ENCODE assay signal across 30 cellular contexts in genomic region chr1:147725685-147726084, GRCh38. TPM values are rescaled to one million over a fixed set of nuclear protein-coding genes. Genes with fewer than 3 reads are reported as not detected.
"Had no signal": no experiment of that assay in that cellular context is flagged by ENCODE, and none has a peak within 500 bp of the region (broad histone marks: within the 10 kb centered on the region; RNA-seq: fewer than 3 reads in every experiment).

No MANE protein-coding gene starts in this region.

- H2AFZ ChIP-seq: parathyroid adenoma had no signal

- H3K79me2 ChIP-seq: parathyroid adenoma had no signal

- H3K36me3 Mint-ChIP-seq: naive thymus-derived CD4-positive, alpha-beta T cell; natural killer cell; stimulated activated effector memory CD8-positive, alpha-beta T cell treated with anti-CD3 and anti-CD28 coated beads, Interleukin-12 subunit alpha, Interleukin-12 subunit beta, amount 100 ng/mL, for 72 hours; stimulated activated naive B cell treated with anti-CD40 and anti-IgM and Interleukin-4, amounts not matched to agents 10 μg/mL and 1 μg/mL and 100 μg/mL, for 72 hours; type B pancreatic cell had no signal

- H3K4me3 ChIP-seq: ovary, psoas muscle, right lobe of liver, sigmoid colon, stomach, thoracic aorta, tibial artery, transverse colon, upper lobe of right lung, uterus had no signal

- H3K9me3 Mint-ChIP-seq: natural killer cell; neural crest cell; stimulated activated effector memory CD8-positive, alpha-beta T cell treated with anti-CD3 and anti-CD28 coated beads, Interleukin-12 subunit alpha, Interleukin-12 subunit beta, amount 100 ng/mL, for 72 hours; stimulated activated naive B cell treated with anti-CD40 and anti-IgM and Interleukin-4, amounts not matched to agents 10 μg/mL and 1 μg/mL and 100 μg/mL, for 72 hours; stimulated activated naive CD8-positive, alpha-beta T cell treated with anti-CD3 and anti-CD28 coated beads, Interleukin-15, Interleukin-2, amounts not matched to agents 100 ng/mL and 50 ng/mL, for 24 hours; type B pancreatic cell had no signal

- H3K4me1 ChIP-seq: parathyroid adenoma, psoas muscle, right lobe of liver, sigmoid colon, stomach, tibial artery, upper lobe of right lung, uterus had no signal

- H3K4me1 Mint-ChIP-seq: natural killer cell; stimulated activated naive B cell treated with anti-CD40 and anti-IgM and Interleukin-4, amounts not matched to agents 10 μg/mL and 1 μg/mL and 100 μg/mL, for 72 hours had no signal

- H3K27ac ChIP-seq: ovary, parathyroid adenoma, psoas muscle, right lobe of liver, sigmoid colon, stomach, thoracic aorta, tibial artery, transverse colon, upper lobe of right lung, uterus had no signal

- H3K9me3 ChIP-seq: ovary, psoas muscle, right lobe of liver, sigmoid colon, stomach, thoracic aorta, tibial artery, transverse colon, upper lobe of right lung, uterus had no signal

- ATAC-seq: naive thymus-derived CD4-positive, alpha-beta T cell; natural killer cell; psoas muscle; right cardiac atrium; right lobe of liver; stimulated activated effector memory CD8-positive, alpha-beta T cell treated with anti-CD3 and anti-CD28 coated beads, Interleukin-12 subunit alpha, Interleukin-12 subunit beta, amount 100 ng/mL, for 72 hours; stimulated activated naive B cell treated with anti-CD40 and anti-IgM and Interleukin-4, amounts not matched to agents 10 μg/mL and 1 μg/mL and 100 μg/mL, for 72 hours; upper lobe of right lung had no signal

- DNase-seq: naive thymus-derived CD4-positive, alpha-beta T cell; natural killer cell; occipital lobe; ovary; posterior cingulate gyrus; psoas muscle; right cardiac atrium; right lobe of liver; sigmoid colon; small intestine; stimulated activated CD4-positive, alpha-beta T cell treated with anti-CD3 and anti-CD28 coated beads, Interleukin-15, amount 100 ng/mL, for 24 hours; stimulated activated CD4-positive, alpha-beta T cell treated with anti-CD3 and anti-CD28 coated beads, Interleukin-2, amount 100 ng/mL, for 24 hours; stimulated activated CD4-positive, alpha-beta T cell treated with anti-CD3 and anti-CD28 coated beads, Interleukin-2, amount 100 ng/mL, for 48 hours; stimulated activated CD4-positive, alpha-beta T cell treated with anti-CD3 and anti-CD28 coated beads, Interleukin-4, amount 100 ng/mL, for 24 hours; stimulated activated naive B cell treated with anti-CD40 and anti-IgM and Interleukin-4, amounts not matched to agents 10 μg/mL and 1 μg/mL and 100 μg/mL, for 72 hours; stimulated activated naive CD4-positive, alpha-beta T cell treated with Interleukin-2 at 50 U/mL for 16 hours; stomach; tibial artery; transverse colon; upper lobe of right lung; uterus had no signal

- H3K36me3 ChIP-seq: ovary, right lobe of liver, sigmoid colon, stomach, thoracic aorta, tibial artery, transverse colon, upper lobe of right lung, uterus had no signal

- H3K27me3 ChIP-seq: ovary, right lobe of liver, sigmoid colon, tibial artery, uterus had no signal

- H3K4me3 Mint-ChIP-seq: naive thymus-derived CD4-positive, alpha-beta T cell; natural killer cell; nephron; neural crest cell; stimulated activated effector memory CD8-positive, alpha-beta T cell treated with anti-CD3 and anti-CD28 coated beads, Interleukin-12 subunit alpha, Interleukin-12 subunit beta, amount 100 ng/mL, for 72 hours; stimulated activated naive B cell treated with anti-CD40 and anti-IgM and Interleukin-4, amounts not matched to agents 10 μg/mL and 1 μg/mL and 100 μg/mL, for 72 hours; stimulated activated naive CD8-positive, alpha-beta T cell treated with anti-CD3 and anti-CD28 coated beads, Interleukin-15, Interleukin-2, amounts not matched to agents 100 ng/mL and 50 ng/mL, for 24 hours; type B pancreatic cell had no signal

- H3K27ac Mint-ChIP-seq: natural killer cell; nephron; progenitor cell of endocrine pancreas; stimulated activated effector memory CD8-positive, alpha-beta T cell treated with anti-CD3 and anti-CD28 coated beads, Interleukin-12 subunit alpha, Interleukin-12 subunit beta, amount 100 ng/mL, for 72 hours; stimulated activated naive B cell treated with anti-CD40 and anti-IgM and Interleukin-4, amounts not matched to agents 10 μg/mL and 1 μg/mL and 100 μg/mL, for 72 hours; stimulated activated naive CD8-positive, alpha-beta T cell treated with anti-CD3 and anti-CD28 coated beads, Interleukin-15, Interleukin-2, amounts not matched to agents 100 ng/mL and 50 ng/mL, for 24 hours; type B pancreatic cell had no signal

- H3K9ac ChIP-seq: parathyroid adenoma had no signal

RNA-seq across cellular contexts. Expression of gene GJA5, which starts 34.7 kb away (rescaled TPM):
- total RNA-seq: naive thymus-derived CD4-positive, alpha-beta T cell; natural killer cell; osteoblast; progenitor cell of endocrine pancreas had no signal
- polyA plus RNA-seq: naive thymus-derived CD4-positive, alpha-beta T cell had no signal
